25 cellular contexts compared by ENCODE assay signal in the genomic region with DNA sequence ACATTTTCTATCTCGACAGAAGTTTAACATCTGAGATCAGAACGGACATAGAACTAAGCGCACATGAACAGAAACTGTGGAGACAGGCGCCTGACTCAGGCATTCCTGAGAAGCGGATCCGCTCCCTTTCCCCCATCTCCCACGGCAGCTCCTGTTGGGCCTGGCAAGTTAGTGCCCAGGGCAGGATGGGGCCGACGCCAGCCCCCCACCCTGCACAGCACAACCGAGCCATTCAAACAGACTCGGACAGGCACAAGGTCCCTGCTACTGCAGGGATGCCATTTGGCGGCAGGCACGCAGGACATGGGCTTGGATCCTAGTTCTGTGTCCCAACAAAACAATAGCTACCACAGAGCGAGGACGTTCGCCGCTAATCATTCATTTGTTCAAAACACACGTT.
"Had no signal": no experiment of that assay in that cellular context is flagged by ENCODE, and none has a peak within 500 bp of the region (broad histone marks: within the 10 kb centered on the region; RNA-seq: fewer than 3 reads in every experiment).

No MANE protein-coding gene starts in this region.

- DNase-seq: activated B cell treated with CpG ODN at 0.5 μM for 24 hours; activated CD4-positive, alpha-beta T cell treated with anti-CD3 and anti-CD28 coated beads for 48 hours; activated CD4-positive, alpha-beta T cell treated with anti-CD3 and anti-CD28 coated beads, Interleukin-2, amount 50 U/mL, for 1 hour; activated CD4-positive, alpha-beta T cell treated with anti-CD3 and anti-CD28 coated beads, Interleukin-2, amount 50 U/mL, for 48 hours; activated CD8-positive, alpha-beta T cell treated with anti-CD3 and anti-CD28 coated beads for 36 hours; activated effector memory CD4-positive, alpha-beta T cell treated with Interleukin-2 at 50 U/mL for 16 hours; activated gamma-delta T cell treated with Interleukin-2 at 50 U/mL for 16 hours; activated naive CD4-positive, alpha-beta T cell treated with anti-CD3 and anti-CD28 coated beads, Interleukin-2, amount 50 U/mL, for 16 hours; activated naive CD4-positive, alpha-beta T cell treated with Interleukin-2 at 50 U/mL for 16 hours; activated T-cell treated with anti-CD3 and anti-CD28 coated beads, Interleukin-2, amount 50 U/mL, for 1 hour; amniotic stem cell; colonic mucosa; effector CD8-positive, alpha-beta T cell; endodermal cell; foreskin fibroblast; SW 1271; T-cell; T1000; WERI-Rb-1 had no signal

- H3K27me3 Mint-ChIP-seq: activated B cell treated with CpG ODN at 0.5 μM for 24 hours; activated CD8-positive, alpha-beta T cell treated with anti-CD3 and anti-CD28 coated beads for 36 hours; activated naive CD8-positive, alpha-beta T cell; activated T-helper 17 cell treated with anti-CD3 and anti-CD28 coated beads, Interleukin-2, amount 50 U/mL, for 72 hours; T-cell had no signal

- H3K36me3 ChIP-seq: colonic mucosa, WERI-Rb-1 had no signal

- H3K9me3 Mint-ChIP-seq: activated B cell treated with CpG ODN at 0.5 μM for 24 hours; activated CD8-positive, alpha-beta T cell treated with anti-CD3 and anti-CD28 coated beads for 36 hours; activated T-helper 17 cell treated with anti-CD3 and anti-CD28 coated beads, Interleukin-2, amount 50 U/mL, for 72 hours; endodermal cell; T-cell; T-helper 1 cell treated with Interleukin-12 subunit alpha and Interleukin-12 subunit beta and Interleukin-4 antibody, amounts not matched to agents 30 μg/mL and 1 μg/mL, for 36 hours; T-helper 2 cell treated with Interferon-gamma antibody and Interleukin-4, amounts not matched to agents 5 μg/mL and 100 μg/mL, for 36 hours had no signal

- H3K36me3 Mint-ChIP-seq: activated naive CD8-positive, alpha-beta T cell had no signal

- H3K9me3 ChIP-seq: colonic mucosa had no signal

- H3K4me1 ChIP-seq: colonic mucosa had no signal

- H3K4me3 ChIP-seq: colonic mucosa had no signal

- H3K27ac ChIP-seq: colonic mucosa, WERI-Rb-1 had no signal

- H3K4me3 Mint-ChIP-seq: activated B cell treated with CpG ODN at 0.5 μM for 24 hours; activated CD8-positive, alpha-beta T cell treated with anti-CD3 and anti-CD28 coated beads for 36 hours; activated naive CD8-positive, alpha-beta T cell; activated T-helper 17 cell treated with anti-CD3 and anti-CD28 coated beads, Interleukin-2, amount 50 U/mL, for 72 hours; endodermal cell; T-helper 1 cell treated with Interleukin-12 subunit alpha and Interleukin-12 subunit beta and Interleukin-4 antibody, amounts not matched to agents 30 μg/mL and 1 μg/mL, for 36 hours; T-helper 2 cell treated with Interferon-gamma antibody and Interleukin-4, amounts not matched to agents 5 μg/mL and 100 μg/mL, for 36 hours had no signal

- ATAC-seq: activated CD4-positive, CD25-positive, alpha-beta regulatory T cell treated with anti-CD3 and anti-CD28 coated beads, Interleukin-2, amount 50 U/mL, for 24 hours; activated CD8-positive, alpha-beta T cell treated with anti-CD3 and anti-CD28 coated beads for 36 hours; activated T-helper 17 cell treated with anti-CD3 and anti-CD28 coated beads, Interleukin-2, amount 50 U/mL, for 72 hours; esophagus mucosa; T-cell had no signal

- H3K27ac Mint-ChIP-seq: activated B cell treated with CpG ODN at 0.5 μM for 24 hours; activated CD8-positive, alpha-beta T cell treated with anti-CD3 and anti-CD28 coated beads for 36 hours; activated naive CD8-positive, alpha-beta T cell; activated T-helper 17 cell treated with anti-CD3 and anti-CD28 coated beads, Interleukin-2, amount 50 U/mL, for 72 hours; endodermal cell; T-helper 1 cell treated with Interleukin-12 subunit alpha and Interleukin-12 subunit beta and Interleukin-4 antibody, amounts not matched to agents 30 μg/mL and 1 μg/mL, for 36 hours; T-helper 2 cell treated with Interferon-gamma antibody and Interleukin-4, amounts not matched to agents 5 μg/mL and 100 μg/mL, for 36 hours had no signal

- H3K27me3 ChIP-seq: colonic mucosa had no signal
